9 cellular contexts compared by ENCODE assay signal in genomic region chr1:171488190-171488929, GRCh38. TPM values are rescaled to one million over a fixed set of nuclear protein-coding genes. Genes with fewer than 3 reads are reported as not detected.
DNase-seq lines count a peak whose midpoint lies in the region; ATAC-seq and TF ChIP-seq lines count a peak whose summit lies in the region.
"Had no signal": no experiment of that assay in that cellular context is flagged by ENCODE, and none has a peak within 500 bp of the region (broad histone marks: within the 10 kb centered on the region; RNA-seq: fewer than 3 reads in every experiment).

No MANE protein-coding gene starts in this region.

- TF ChIP-seq CTCF in HFFc6 (IDR thresholded peaks at IDR 0.05): no peak

- no peak overlapping the region for H3K9ac ChIP-seq in BLaER1 treated with 17β-estradiol and CSF1 and Interleukin-3, amounts not matched to agents 10 nM and 100 nM

- H3K27ac Mint-ChIP-seq in HFFc6 (peak overlapping the region; percentile 53; the same call in 1 of the 2 replicates), naive B cell (peak overlapping the region in 5 of 6 donors; percentile 81 to 100 (median 89))
- H3K27ac Mint-ChIP-seq in activated naive CD8-positive, alpha-beta T cell treated with anti-CD3 and anti-CD28 coated beads for 36 hours: peak overlapping the region; percentile 62

- DNase-seq in HFFc6 (no peak), naive B cell (no peak), NCI-H2029 (lab: John Stamatoyannopoulos, UW) (no peak)
- DNase-seq in activated naive CD8-positive, alpha-beta T cell treated with anti-CD3 and anti-CD28 coated beads for 36 hours: no peak
- DNase-seq: islet precursor cell had no signal

- H3K27ac ChIP-seq in BLaER1 treated with 17β-estradiol and CSF1 and Interleukin-3, amounts not matched to agents 10 nM and 100 nM: no peak overlapping the region

- no peaks in the 10 kb centered on the region for H3K27me3 Mint-ChIP-seq in HFFc6 (ENCODE audit: insufficient read depth)
- H3K27me3 Mint-ChIP-seq in activated naive CD8-positive, alpha-beta T cell treated with anti-CD3 and anti-CD28 coated beads for 36 hours: no peaks in the 10 kb centered on the region
- H3K27me3 Mint-ChIP-seq in naive B cell: no peaks in the 10 kb centered on the region

- H3K4me3 Mint-ChIP-seq in HFFc6 (peak overlapping the region; percentile 90), naive B cell (peak overlapping the region in 5 of 8 donors; percentile 25 to 99 (median 85))
- peak overlapping the region; percentile 95 for H3K4me3 Mint-ChIP-seq in activated naive CD8-positive, alpha-beta T cell treated with anti-CD3 and anti-CD28 coated beads for 36 hours

- H3K36me3 ChIP-seq in BLaER1 treated with 17β-estradiol and CSF1 and Interleukin-3, amounts not matched to agents 10 nM and 100 nM: peaks cover 22 to 58% (median 45%) of the 10 kb centered on the region in 11 experiments; a peak in 21 of 22 replicates

- H3K4me2 ChIP-seq in BLaER1 treated with 17β-estradiol and CSF1 and Interleukin-3, amounts not matched to agents 10 nM and 100 nM: peak overlapping the region; percentile 43 to 99 (median 90); a peak in 21 of 22 replicates

- peaks cover 31% of the 10 kb centered on the region for H3K36me3 Mint-ChIP-seq in HFFc6 (ENCODE audit: low read depth)
- peaks cover 61% of the 10 kb centered on the region for H3K36me3 Mint-ChIP-seq in activated naive CD8-positive, alpha-beta T cell treated with anti-CD3 and anti-CD28 coated beads for 36 hours
- peaks cover 0 to 4% of the 10 kb centered on the region in 2 donors for H3K36me3 Mint-ChIP-seq in naive B cell

- no peak overlapping the region; a peak in 3 of 20 replicates for H3K4me3 ChIP-seq in BLaER1 treated with 17β-estradiol and CSF1 and Interleukin-3, amounts not matched to agents 10 nM and 100 nM

- H4K20me1 ChIP-seq in BLaER1 treated with 17β-estradiol and CSF1 and Interleukin-3, amounts not matched to agents 10 nM and 100 nM: peaks cover 72 to 80% (median 74%) of the 10 kb centered on the region in 11 experiments

- H3K4me1 Mint-ChIP-seq in HFFc6 (ENCODE audit: low read depth): peaks cover 64% of the 10 kb centered on the region
- peaks cover 58% of the 10 kb centered on the region for H3K4me1 Mint-ChIP-seq in activated naive CD8-positive, alpha-beta T cell treated with anti-CD3 and anti-CD28 coated beads for 36 hours
- peaks cover 56 to 77% (median 75%) of the 10 kb centered on the region in 3 donors for H3K4me1 Mint-ChIP-seq in naive B cell

- H3K27me3 ChIP-seq in BLaER1 treated with 17β-estradiol and CSF1 and Interleukin-3, amounts not matched to agents 10 nM and 100 nM: no peaks in the 10 kb centered on the region

- H3K9me3 ChIP-seq in BLaER1 treated with 17β-estradiol and CSF1 and Interleukin-3, amounts not matched to agents 10 nM and 100 nM (replicated peaks in 1 of 11): no peaks in the 10 kb centered on the region; a peak in 1 of 22 replicates

- H3K4me1 ChIP-seq in BLaER1 treated with 17β-estradiol and CSF1 and Interleukin-3, amounts not matched to agents 10 nM and 100 nM: peaks cover 31 to 79% (median 39%) of the 10 kb centered on the region in 10 experiments

- no peaks in the 10 kb centered on the region for H3K9me3 Mint-ChIP-seq in HFFc6
- no peaks in the 10 kb centered on the region for H3K9me3 Mint-ChIP-seq in activated naive CD8-positive, alpha-beta T cell treated with anti-CD3 and anti-CD28 coated beads for 36 hours
- H3K9me3 Mint-ChIP-seq in naive B cell: peaks cover 0 to 2% (median 0%) of the 10 kb centered on the region in 7 donors

- ATAC-seq in naive B cell (ENCODE audit: low read depth in 2 of 2): no peak
- no peak for ATAC-seq in GM18519 (IDR thresholded peaks at IDR 0.05; ENCODE audit: low FRiP score, unreplicated experiment)
- no peak for ATAC-seq in HG02678 (IDR thresholded peaks at IDR 0.05; ENCODE audit: unreplicated experiment)
- ATAC-seq in HG02840 (IDR thresholded peaks at IDR 0.05; ENCODE audit: low FRiP score, unreplicated experiment): no peak

RNA-seq across cellular contexts. Expression of gene PRRC2C, which starts 3.0 kb away (rescaled TPM):
- 100 to 1,000 TPM; 125 to 144 (median 136) TPM for total RNA-seq in HFFc6 (2021; fragmentation: NEBNext Ultra II Directional; extraction: Animal tissue kit (Norgen Biotek cat#: 25700))
- 100 to 1,000 TPM; 252 to 256 TPM for total RNA-seq in activated naive CD8-positive, alpha-beta T cell treated with anti-CD3 and anti-CD28 coated beads for 36 hours
- 10 to 100 TPM; 15.3 to 97.0 (median 46.7) TPM for polyA plus RNA-seq in naive B cell (ENCODE audit: low read depth in 6 of 6)
